In genomic region chr16:22220076-22220453, GRCh38 we compare ENCODE assay signal across 13 cellular contexts. TPM values are rescaled to one million over a fixed set of nuclear protein-coding genes. Genes with fewer than 3 reads are reported as not detected.
DNase-seq lines count a peak whose midpoint lies in the region; ATAC-seq and TF ChIP-seq lines count a peak whose summit lies in the region.
"Had no signal": no experiment of that assay in that cellular context is flagged by ENCODE, and none has a peak within 500 bp of the region (broad histone marks: within the 10 kb centered on the region; RNA-seq: fewer than 3 reads in every experiment).

No MANE protein-coding gene starts in this region.

- intact Hi-C loops in Right ventricle myocardium superior (cut with DNase I) = no loop called here
- intact Hi-C loops in PC-3 (cut with micrococcal nuclease) = no loop called here

- POLR2A ChIA-PET in PC-3 (lab: Charles Lee; ENCODE audit: unreplicated experiment) = no interaction called here

- no peak overlapping the region for H3K9ac ChIP-seq in PC-3 (ENCODE audit: low read length)

- BruUV-seq in PC-3 (replicated peaks; lab: Mats Ljungman, UMichigan) = no TSS peak

- H3K9me2 ChIP-seq in PC-3 (replicated peaks; ENCODE audit: low read length) = no peaks in the 10 kb centered on the region

- H3K4me1 ChIP-seq in osteoblast (ENCODE audit: insufficient read depth, low read length) (peaks cover 19% of the 10 kb centered on the region), PC-3 (ENCODE audit: insufficient read depth, low read length) (peaks cover 6% of the 10 kb centered on the region; the same call in 1 of the 2 replicates)

- H3K79me2 ChIP-seq in osteoblast (ENCODE audit: insufficient read depth, low read length) = peaks cover 44% of the 10 kb centered on the region
- peaks cover 14% of the 10 kb centered on the region for H3K79me2 ChIP-seq in PC-3 (ENCODE audit: low read length)

- H3K27me3 ChIP-seq in MG63 = no peaks in the 10 kb centered on the region
- no peaks in the 10 kb centered on the region for H3K27me3 ChIP-seq in osteoblast (ENCODE audit: insufficient read depth, low read length)
- no peaks in the 10 kb centered on the region for H3K27me3 ChIP-seq in PC-3 (ENCODE audit: low read length)

- TF ChIP-seq CTCF in osteoblast (IDR thresholded peaks at IDR 0.05; ENCODE audit: extremely low read depth, low read depth, low read length) (no peak), PC-3 (conservative IDR thresholded peaks at IDR 0.05; ENCODE audit: low read depth, low read length) (no peak)

- H3F3A ChIP-seq in PC-3 (ENCODE audit: low read length, unreplicated experiment) = no peaks in the 10 kb centered on the region

- DNase-seq in AG08395 (ENCODE audit: low spot score) = peak; percentile 35
- DNase-seq in MG63 = peak; percentile 48
- peak; percentile 83 for DNase-seq in Right ventricle myocardium superior
- DNase-seq in osteoblast (ENCODE audit: insufficient read length, low spot score, missing footprints) = no peak
- DNase-seq in PC-3 = no peak
- no peak for DNase-seq in pons (ENCODE audit: low spot score)
- DNase-seq: activated CD4-positive, alpha-beta T cell treated with anti-CD3 and anti-CD28 coated beads, Interleukin-2, amount 10 ng/mL, durations not matched to agents 24 days and 14 days; activated gamma-delta T cell; central memory CD4-positive, alpha-beta T cell; H9 had no signal

- H4K20me1 ChIP-seq in osteoblast (ENCODE audit: insufficient read depth, low read length) = peaks cover 34% of the 10 kb centered on the region
- H4K20me1 ChIP-seq in PC-3 (ENCODE audit: low read length) = 0 out of 2 replicates have a peak, but pooled peaks cover 1% of the 10 kb centered on the region

- H3K9me3 ChIP-seq in MG63 (no peaks in the 10 kb centered on the region), osteoblast (ENCODE audit: low read depth, low read length) (no peaks in the 10 kb centered on the region), PC-3 (ENCODE audit: low read length) (no peaks in the 10 kb centered on the region)

- H3K4me3 ChIP-seq in MG63 (no peak overlapping the region), osteoblast (ENCODE audit: insufficient read depth, low read length) (no peak overlapping the region), PC-3 (ENCODE audit: low read length) (no peak overlapping the region)

- H3K36me3 ChIP-seq in MG63 = peaks cover 24% of the 10 kb centered on the region
- H3K36me3 ChIP-seq in osteoblast (ENCODE audit: insufficient read depth, low read length) = peaks cover 3% of the 10 kb centered on the region
- peaks cover 5% of the 10 kb centered on the region for H3K36me3 ChIP-seq in PC-3 (ENCODE audit: low read depth, low read length)

- H3K27ac ChIP-seq in osteoblast (ENCODE audit: low read depth, low read length) (peak overlapping the region; percentile 20), PC-3 (ENCODE audit: low read length) (no peak overlapping the region)

- ATAC-seq in Right ventricle myocardium superior (ENCODE audit: poor library complexity) (peak; percentile 83), GM21423 (IDR thresholded peaks at IDR 0.05; ENCODE audit: unreplicated experiment) (no peak), PC-3 (no peak), HG02970 (IDR thresholded peaks at IDR 0.05; ENCODE audit: low FRiP score, unreplicated experiment) (no peak)
- ATAC-seq: esophagus mucosa had no signal

- H2AFZ ChIP-seq in osteoblast (ENCODE audit: low read length) (no peak overlapping the region), PC-3 (ENCODE audit: low read length) (no peak overlapping the region)

- H3K4me2 ChIP-seq in osteoblast (ENCODE audit: insufficient read depth, low read length) (no peak overlapping the region), PC-3 (ENCODE audit: low read length) (no peak overlapping the region)

- CTCF ChIA-PET in PC-3 (lab: Charles Lee) = no interaction called here

RNA-seq across cellular contexts. Expression of gene EEF2K, which starts 14.0 kb away (rescaled TPM):
- total RNA-seq in MG63 (2014; rRNA removed; shearing (Covaris generic); ENCODE audit: low replicate concordance) = 11.5 and 27.1 TPM in 2 replicates
- 26.4 TPM for total RNA-seq in Right ventricle myocardium superior
- total RNA-seq in osteoblast = 34.2 and 41.6 TPM in 2 replicates
- total RNA-seq in PC-3 (2014; rRNA removed) = 9.1 and 15.0 TPM in 2 replicates

RNA-seq across cellular contexts. Expression of gene SDR42E2, which starts 57.8 kb away (rescaled TPM):
- total RNA-seq in MG63 (2014; rRNA removed; shearing (Covaris generic); ENCODE audit: low replicate concordance) = not detected in 2 replicates
- not detected for total RNA-seq in Right ventricle myocardium superior
- total RNA-seq in osteoblast = not detected in 2 replicates
- total RNA-seq in PC-3 (2014; rRNA removed) = not detected in 2 replicates
- total RNA-seq: esophagus mucosa had no signal

Comparison
In these comparisons a context has a peak if more than half of its experiments do, and no peak if none do; other contexts are left out.
1. DNase-seq: peak in AG08395 (single experiment), MG63 (single experiment) and Right ventricle myocardium superior (single experiment); none in osteoblast (single experiment), PC-3 (single experiment) and pons (single experiment).